In genomic region chr11:77523712-77524111, GRCh38 we compare ENCODE assay signal across 8 cellular contexts.
"Had no signal": no experiment of that assay in that cellular context is flagged by ENCODE, and none has a peak within 500 bp of the region (broad histone marks: within the 10 kb centered on the region; RNA-seq: fewer than 3 reads in every experiment).

No MANE protein-coding gene starts in this region.

- H3K9ac ChIP-seq: GM23248 had no signal

- DNase-seq: GM23248, GOT3, H9, HCEC 1CT, KG1 had no signal

- H3K27ac ChIP-seq: GM23248, HL-60 had no signal

- H3K4me3 ChIP-seq: GM23248 had no signal

- ATAC-seq: HepG2 had no signal

- FAIRE-seq: H54, HepG2 had no signal
